In the genomic region with DNA sequence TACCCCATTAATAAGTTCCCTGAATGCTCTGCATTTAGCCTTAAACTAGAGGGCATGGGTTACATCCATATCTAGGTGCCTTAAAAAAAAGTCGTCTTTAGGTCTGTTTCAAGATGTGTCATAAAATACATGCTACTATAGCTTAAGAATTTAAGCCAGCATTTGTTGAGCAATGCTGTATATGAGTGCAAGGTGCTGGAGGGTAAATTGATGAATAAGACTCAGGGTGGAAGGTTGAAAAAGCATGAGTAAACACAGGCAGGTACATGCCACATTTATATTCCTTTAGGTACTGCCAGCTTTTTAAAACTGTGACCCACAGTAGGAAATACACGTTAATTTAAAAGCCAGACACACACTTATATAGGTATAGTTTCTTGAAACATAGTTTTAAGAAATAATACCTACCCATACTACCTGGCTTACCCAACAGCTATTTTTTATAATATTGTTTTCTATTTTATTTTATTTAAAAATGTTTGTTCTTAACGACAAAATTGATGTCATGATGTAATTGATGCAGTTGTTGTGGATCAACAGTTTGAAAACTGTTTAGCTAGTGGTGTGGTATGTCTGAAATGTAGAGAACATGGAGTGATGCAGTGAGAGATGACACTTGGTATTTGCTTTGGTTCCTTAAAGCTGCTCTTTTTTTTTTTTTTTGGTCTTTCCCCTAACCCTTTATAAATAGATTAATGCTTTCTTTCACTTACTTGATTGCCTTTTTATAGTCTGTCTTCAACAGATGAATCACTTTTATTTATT, we compare ENCODE assay signal across 1 cellular context.
TF ChIP-seq lines count a peak whose summit lies in the region.

No MANE protein-coding gene starts in this region.

TF ChIP-seq in H1, 55 proteins besides CTCF, POLR2A, EP300 and RAD21:
- no peak for TF ChIP-seq RBBP5 (IDR thresholded peaks at IDR 0.05; ENCODE audit: borderline replicate concordance, low read depth, low read length)
- no peak for TF ChIP-seq KDM5A (IDR thresholded peaks at IDR 0.05; ENCODE audit: low read length)
- no peak for TF ChIP-seq KDM1A (IDR thresholded peaks at IDR 0.05; ENCODE audit: borderline replicate concordance, low read length)
